ENCODE assay signal across 2 cellular contexts in genomic region chr22:29219409-29219782, GRCh38. TPM values are rescaled to one million over a fixed set of nuclear protein-coding genes. Genes with fewer than 3 reads are reported as not detected.
"Had no signal": no experiment of that assay in that cellular context is flagged by ENCODE, and none has a peak within 500 bp of the region (broad histone marks: within the 10 kb centered on the region; RNA-seq: fewer than 3 reads in every experiment).

No MANE protein-coding gene starts in this region.

RNA-seq across cellular contexts. Expression of gene EMID1, which starts 13.7 kb away (rescaled TPM):
- total RNA-seq: HT-29 had no signal
- polyA plus RNA-seq: IgD-negative memory B cell had no signal
